Comparison of ENCODE assay signal across 17 cellular contexts in genomic region chr5:50995285-50995942, GRCh38.
"Had no signal": no experiment of that assay in that cellular context is flagged by ENCODE, and none has a peak within 500 bp of the region (broad histone marks: within the 10 kb centered on the region; RNA-seq: fewer than 3 reads in every experiment).

No MANE protein-coding gene starts in this region.

- H3K9me3 ChIP-seq: body of pancreas, colonic mucosa, tibial artery, uterus had no signal

- H3K4me3 ChIP-seq: body of pancreas, colonic mucosa, hepatocyte, tibial artery, uterus had no signal

- H3K36me3 Mint-ChIP-seq: activated naive CD8-positive, alpha-beta T cell treated with anti-CD3 and anti-CD28 coated beads for 36 hours; memory B cell; natural killer cell treated with Interleukin-12 subunit alpha and Interleukin-12 subunit beta and Interleukin-15 and Interleukin-18, amount 100 ng/mL, for 72 hours; stimulated activated memory B cell treated with anti-CD40 and anti-IgM and Interleukin-4, amounts not matched to agents 10 μg/mL and 1 μg/mL and 100 μg/mL, for 72 hours had no signal

- H2AFZ ChIP-seq: hepatocyte had no signal

- H3K79me2 ChIP-seq: hepatocyte had no signal

- H3K4me1 Mint-ChIP-seq: activated CD4-positive, alpha-beta T cell treated with anti-CD3 and anti-CD28 coated beads, Interleukin-2, amount 10 ng/mL, durations not matched to agents 7 days and 5 days; activated naive CD8-positive, alpha-beta T cell treated with anti-CD3 and anti-CD28 coated beads for 36 hours; memory B cell; stimulated activated memory B cell treated with anti-CD40 and anti-IgM and Interleukin-4, amounts not matched to agents 10 μg/mL and 1 μg/mL and 100 μg/mL, for 72 hours had no signal

- H3K36me3 ChIP-seq: colonic mucosa, tibial artery, uterus had no signal

- H3K4me1 ChIP-seq: body of pancreas, colonic mucosa, tibial artery, uterus had no signal

- H3K27me3 Mint-ChIP-seq: activated CD4-positive, alpha-beta T cell treated with anti-CD3 and anti-CD28 coated beads, Interleukin-2, amount 10 ng/mL, durations not matched to agents 7 days and 5 days had no signal

- H3K4me3 Mint-ChIP-seq: activated CD4-positive, alpha-beta T cell treated with anti-CD3 and anti-CD28 coated beads, Interleukin-2, amount 10 ng/mL, durations not matched to agents 7 days and 5 days; activated naive CD8-positive, alpha-beta T cell treated with anti-CD3 and anti-CD28 coated beads for 36 hours; memory B cell; natural killer cell treated with Interleukin-12 subunit alpha and Interleukin-12 subunit beta and Interleukin-15 and Interleukin-18, amount 100 ng/mL, for 72 hours; stimulated activated memory B cell treated with anti-CD40 and anti-IgM and Interleukin-4, amounts not matched to agents 10 μg/mL and 1 μg/mL and 100 μg/mL, for 72 hours had no signal

- DNase-seq: activated CD4-positive, alpha-beta T cell treated with anti-CD3 and anti-CD28 coated beads, Interleukin-2, amount 10 ng/mL, durations not matched to agents 7 days and 5 days; activated CD4-positive, CD25-positive, alpha-beta regulatory T cell; activated CD8-positive, alpha-beta memory T cell treated with anti-CD3 and anti-CD28 coated beads for 24 hours; activated naive CD8-positive, alpha-beta T cell treated with anti-CD3 and anti-CD28 coated beads for 36 hours; amygdala; body of pancreas; caudate nucleus; colonic mucosa; left ventricle myocardium superior; nucleus accumbens; stimulated activated CD4-positive, alpha-beta T cell treated with anti-CD3 and anti-CD28 coated beads, Interleukin-2, amount 100 ng/mL, for 48 hours; tibial artery; uterus had no signal

- H3K27ac ChIP-seq: body of pancreas, colonic mucosa, hepatocyte, tibial artery, uterus had no signal

- H3K4me2 ChIP-seq: hepatocyte had no signal

- H3K27me3 ChIP-seq: body of pancreas, colonic mucosa, hepatocyte, uterus had no signal

- H3K9me3 Mint-ChIP-seq: activated CD4-positive, alpha-beta T cell treated with anti-CD3 and anti-CD28 coated beads, Interleukin-2, amount 10 ng/mL, durations not matched to agents 7 days and 5 days; activated naive CD8-positive, alpha-beta T cell treated with anti-CD3 and anti-CD28 coated beads for 36 hours; memory B cell; stimulated activated memory B cell treated with anti-CD40 and anti-IgM and Interleukin-4, amounts not matched to agents 10 μg/mL and 1 μg/mL and 100 μg/mL, for 72 hours had no signal

- H3K27ac Mint-ChIP-seq: activated CD4-positive, alpha-beta T cell treated with anti-CD3 and anti-CD28 coated beads, Interleukin-2, amount 10 ng/mL, durations not matched to agents 7 days and 5 days; activated naive CD8-positive, alpha-beta T cell treated with anti-CD3 and anti-CD28 coated beads for 36 hours; memory B cell; natural killer cell treated with Interleukin-12 subunit alpha and Interleukin-12 subunit beta and Interleukin-15 and Interleukin-18, amount 100 ng/mL, for 72 hours; stimulated activated memory B cell treated with anti-CD40 and anti-IgM and Interleukin-4, amounts not matched to agents 10 μg/mL and 1 μg/mL and 100 μg/mL, for 72 hours had no signal
